In genomic region chr16:75413951-75414350, GRCh38 we compare ENCODE assay signal across 6 cellular contexts.
"Had no signal": no experiment of that assay in that cellular context is flagged by ENCODE, and none has a peak within 500 bp of the region (broad histone marks: within the 10 kb centered on the region; RNA-seq: fewer than 3 reads in every experiment).

No MANE protein-coding gene starts in this region.

- ATAC-seq: GM23338, HepG2 had no signal

- DNase-seq: H9, HCEC 1CT, Karpas-422, KBM-7 had no signal
